In genomic region chr16:86391486-86391885, GRCh38 we compare ENCODE assay signal across 14 cellular contexts.
"Had no signal": no experiment of that assay in that cellular context is flagged by ENCODE, and none has a peak within 500 bp of the region (broad histone marks: within the 10 kb centered on the region; RNA-seq: fewer than 3 reads in every experiment).

No MANE protein-coding gene starts in this region.

- H3K36me3 Mint-ChIP-seq: activated naive CD4-positive, alpha-beta T cell treated with anti-CD3 and anti-CD28 coated beads, Interleukin-2, amount 10 ng/mL, durations not matched to agents 7 days and 5 days; type B pancreatic cell had no signal

- ATAC-seq: activated T-helper 17 cell treated with anti-CD3 and anti-CD28 coated beads, Interleukin-2, amount 50 U/mL, for 72 hours; pancreas; stimulated activated naive CD8-positive, alpha-beta T cell treated with anti-CD3 and anti-CD28 coated beads, Interleukin-15, Interleukin-2, amounts not matched to agents 100 U/mL and 50 U/mL, for 24 hours had no signal

- H3K27ac Mint-ChIP-seq: activated naive CD4-positive, alpha-beta T cell treated with anti-CD3 and anti-CD28 coated beads, Interleukin-2, amount 10 ng/mL, durations not matched to agents 7 days and 5 days; activated T-helper 17 cell treated with anti-CD3 and anti-CD28 coated beads, Interleukin-2, amount 50 U/mL, for 72 hours; type B pancreatic cell had no signal

- H3K4me1 Mint-ChIP-seq: activated naive CD4-positive, alpha-beta T cell treated with anti-CD3 and anti-CD28 coated beads, Interleukin-2, amount 10 ng/mL, durations not matched to agents 7 days and 5 days; activated T-helper 17 cell treated with anti-CD3 and anti-CD28 coated beads, Interleukin-2, amount 50 U/mL, for 72 hours had no signal

- H3K9me3 Mint-ChIP-seq: activated naive CD4-positive, alpha-beta T cell treated with anti-CD3 and anti-CD28 coated beads, Interleukin-2, amount 10 ng/mL, durations not matched to agents 7 days and 5 days; activated T-helper 17 cell treated with anti-CD3 and anti-CD28 coated beads, Interleukin-2, amount 50 U/mL, for 72 hours; type B pancreatic cell had no signal

- H3K4me3 Mint-ChIP-seq: activated naive CD4-positive, alpha-beta T cell treated with anti-CD3 and anti-CD28 coated beads, Interleukin-2, amount 10 ng/mL, durations not matched to agents 7 days and 5 days; activated T-helper 17 cell treated with anti-CD3 and anti-CD28 coated beads, Interleukin-2, amount 50 U/mL, for 72 hours; type B pancreatic cell had no signal

- H3K27me3 Mint-ChIP-seq: activated naive CD4-positive, alpha-beta T cell treated with anti-CD3 and anti-CD28 coated beads, Interleukin-2, amount 10 ng/mL, durations not matched to agents 7 days and 5 days had no signal

- H3K4me1 ChIP-seq: pancreas, suprapubic skin had no signal

- H3K4me3 ChIP-seq: pancreas, suprapubic skin had no signal

- H3K27me3 ChIP-seq: pancreas had no signal

- H3K36me3 ChIP-seq: pancreas, suprapubic skin had no signal

- DNase-seq: activated CD4-positive, alpha-beta T cell treated with anti-CD3 and anti-CD28 coated beads for 4 hours; activated CD8-positive, alpha-beta memory T cell treated with anti-CD3 and anti-CD28 coated beads for 24 hours; activated naive CD4-positive, alpha-beta T cell treated with anti-CD3 and anti-CD28 coated beads, Interleukin-2, amount 10 ng/mL, durations not matched to agents 7 days and 5 days; amniotic stem cell; effector CD4-positive, alpha-beta T cell; kidney glomerular epithelial cell; pancreas; stimulated activated CD4-positive, alpha-beta T cell treated with anti-CD3 and anti-CD28 coated beads, Interleukin-4, amount 100 ng/mL, for 1 hour; stimulated activated CD8-positive, alpha-beta memory T cell treated with anti-CD3 and anti-CD28 coated beads, Interleukin-4, amount 100 ng/mL, for 48 hours; stimulated activated naive CD8-positive, alpha-beta T cell treated with anti-CD3 and anti-CD28 coated beads, Interleukin-15, Interleukin-2, amounts not matched to agents 100 U/mL and 50 U/mL, for 24 hours; T-helper 1 cell had no signal

- H3K9me3 ChIP-seq: pancreas, suprapubic skin had no signal

- H3K27ac ChIP-seq: pancreas, suprapubic skin had no signal
